In genomic region chr19:3544742-3545668, GRCh38 we compare ENCODE assay signal across 9 cellular contexts. TPM values are rescaled to one million over a fixed set of nuclear protein-coding genes. Genes with fewer than 3 reads are reported as not detected.
DNase-seq lines count a peak whose midpoint lies in the region; ATAC-seq and TF ChIP-seq lines count a peak whose summit lies in the region.
"Had no signal": no experiment of that assay in that cellular context is flagged by ENCODE, and none has a peak within 500 bp of the region (broad histone marks: within the 10 kb centered on the region; RNA-seq: fewer than 3 reads in every experiment).

No MANE protein-coding gene starts in this region.

- ATAC-seq in memory B cell (ENCODE audit: low read depth) (peak; percentile 71), HG02840 (IDR thresholded peaks at IDR 0.05; ENCODE audit: low FRiP score, unreplicated experiment) (no peak)

- intact Hi-C loops in dorsolateral prefrontal cortex (cut with DNase I) = loop anchor here (1.0 to 5.0 kb wide), 5 partner anchors 27 to 76 kb away; partner anchors contain the start of genes FZR1 (in 1 of the 2) and HMG20B (in 1 of the 2)

- H3K4me1 Mint-ChIP-seq in memory B cell = peaks cover 8% of the 10 kb centered on the region

- H3K27ac ChIP-seq in dorsolateral prefrontal cortex = peak overlapping the region in 58 of 59 donors; percentile 76 to 100 (median 95)

- no peaks in the 10 kb centered on the region for H3K27me3 ChIP-seq in dorsolateral prefrontal cortex

- H3K4me3 Mint-ChIP-seq in memory B cell = no peak overlapping the region

- TF ChIP-seq CTCF in GM12875 (IDR thresholded peaks at IDR 0.05; ENCODE audit: borderline replicate concordance, insufficient read depth, low read depth, low read length) = peak; percentile 97
- TF ChIP-seq CTCF in dorsolateral prefrontal cortex (IDR thresholded peaks at IDR 0.05 in 54 of 56, conservative IDR thresholded peaks at IDR 0.05 in 2 of 56; ENCODE audit: low read depth in 1 of 56, partially characterized antibody in 56 of 56) = peak; percentile 68 to 100 (median 95)

- H3K36me3 Mint-ChIP-seq in memory B cell = peaks cover 7% of the 10 kb centered on the region

- peak; percentile 46 for DNase-seq in NCI-H2227 treated with DMSO at 0.1 percent for 48 hours (lab: John Stamatoyannopoulos, UW)
- peak; percentile 97 for DNase-seq in activated CD8-positive, alpha-beta memory T cell treated with anti-CD3 and anti-CD28 coated beads for 24 hours
- peak; percentile 62 to 91 (median 86) for DNase-seq in dorsolateral prefrontal cortex
- DNase-seq in memory B cell (ENCODE audit: low spot score in 2 of 2) = peak; percentile 80 to 94
- DNase-seq in stimulated activated CD8-positive, alpha-beta memory T cell treated with anti-CD3 and anti-CD28 coated beads, Interleukin-15, amount 100 ng/mL, for 4 hours (ENCODE audit: low read depth in 2 of 2) = peak; percentile 32 to 44
- no peak for DNase-seq in DMS114 treated with DMSO at 0.1 percent for 48 hours (lab: John Stamatoyannopoulos, UW; ENCODE audit: unreplicated experiment)

- H3K27ac Mint-ChIP-seq in memory B cell = peak overlapping the region; percentile 71

- H3K4me3 ChIP-seq in GM12875 (ENCODE audit: low read depth, low read length) (no peak overlapping the region), dorsolateral prefrontal cortex (peak overlapping the region in 50 of 59 donors; percentile 7 to 65 (median 42))

- H3K27me3 Mint-ChIP-seq in memory B cell = no peaks in the 10 kb centered on the region

- H3K9me3 Mint-ChIP-seq in memory B cell = no peaks in the 10 kb centered on the region

RNA-seq across cellular contexts. Expression of gene TEKTIP1, which starts 6.0 kb away (rescaled TPM):
- 10 to 100 TPM in 3 of 120 experiments, 1 to 10 TPM in 117; 1.0 to 11.2 (median 4.6) TPM for total RNA-seq in dorsolateral prefrontal cortex
- total RNA-seq: glomerular endothelial cell had no signal

RNA-seq across cellular contexts. Expression of gene MFSD12, which starts 12.4 kb away (rescaled TPM):
- total RNA-seq in dorsolateral prefrontal cortex = 100 to 1,000 TPM in 14 of 120 experiments, 10 to 100 TPM in 106; 54.9 to 119 (median 77.6) TPM

RNA-seq across cellular contexts. Expression of gene HMG20B, which starts 27.7 kb away (rescaled TPM):
- total RNA-seq in dorsolateral prefrontal cortex = 10 to 100 TPM; 10.1 to 58.3 (median 26.2) TPM

RNA-seq across cellular contexts. Expression of gene FZR1, which starts 38.9 kb away (rescaled TPM):
- 10 to 100 TPM; 46.4 to 99.1 (median 71.7) TPM for total RNA-seq in dorsolateral prefrontal cortex

RNA-seq across cellular contexts. Expression of gene GIPC3, which starts 40.3 kb away (rescaled TPM):
- 1 to 10 TPM in 27 of 120 experiments, under 1 TPM in 93; 0.13 to 1.7 (median 0.63) TPM for total RNA-seq in dorsolateral prefrontal cortex
